In genomic region chr6:36355819-36356218, GRCh38 we compare ENCODE assay signal across 23 cellular contexts. TPM values are rescaled to one million over a fixed set of nuclear protein-coding genes. Genes with fewer than 3 reads are reported as not detected.
DNase-seq lines count a peak whose midpoint lies in the region; ATAC-seq and TF ChIP-seq lines count a peak whose summit lies in the region.
"Had no signal": no experiment of that assay in that cellular context is flagged by ENCODE, and none has a peak within 500 bp of the region (broad histone marks: within the 10 kb centered on the region; RNA-seq: fewer than 3 reads in every experiment).

No MANE protein-coding gene starts in this region.

- intact Hi-C loops in natural killer cell (cut with micrococcal nuclease): no loop called here

- no peak overlapping the region for H3K4me3 ChIP-seq in cardiac fibroblast (replicated peaks in 1 of 2; ENCODE audit: low read depth in 2 of 2, low read length in 2 of 2)
- H3K4me3 ChIP-seq: ascending aorta, SK-N-MC, upper lobe of right lung had no signal

- peaks cover 11% of the 10 kb centered on the region for H3K36me3 Mint-ChIP-seq in natural killer cell treated with Interleukin-12 subunit alpha and Interleukin-12 subunit beta and Interleukin-15 and Interleukin-18, amount 100 ng/mL, for 72 hours
- H3K36me3 Mint-ChIP-seq in natural killer cell: no peaks in the 10 kb centered on the region
- H3K36me3 Mint-ChIP-seq: stimulated activated naive B cell treated with anti-CD40 and anti-IgM and Interleukin-4, amounts not matched to agents 10 μg/mL and 1 μg/mL and 100 μg/mL, for 72 hours had no signal

- no peaks in the 10 kb centered on the region for H3K9me3 Mint-ChIP-seq in natural killer cell treated with Interleukin-12 subunit alpha and Interleukin-12 subunit beta and Interleukin-15 and Interleukin-18, amount 100 ng/mL, for 72 hours
- H3K9me3 Mint-ChIP-seq in natural killer cell: no peaks in the 10 kb centered on the region

- ATAC-seq in natural killer cell treated with Interleukin-12 subunit alpha and Interleukin-12 subunit beta and Interleukin-15 and Interleukin-18, amount 100 ng/mL, for 72 hours: peak; percentile 82 to 83
- ATAC-seq in natural killer cell (no peak), GM21786 (IDR thresholded peaks at IDR 0.05; ENCODE audit: unreplicated experiment) (no peak), omental fat pad (ENCODE audit: low FRiP score) (no peak), GM21515 (IDR thresholded peaks at IDR 0.05; ENCODE audit: unreplicated experiment) (no peak)
- ATAC-seq: foreskin keratinocyte, HepG2, left cardiac atrium, PC-3, upper lobe of right lung had no signal

- no peak for TF ChIP-seq CTCF in natural killer cell (IDR thresholded peaks at IDR 0.05)
- no peak for TF ChIP-seq CTCF in cardiac fibroblast (IDR thresholded peaks at IDR 0.05; ENCODE audit: low read depth, low read length)
- no peak for TF ChIP-seq CTCF in omental fat pad (IDR thresholded peaks at IDR 0.05)

- peaks cover 7 to 8% of the 10 kb centered on the region in 2 donors for H3K27me3 Mint-ChIP-seq in natural killer cell treated with Interleukin-12 subunit alpha and Interleukin-12 subunit beta and Interleukin-15 and Interleukin-18, amount 100 ng/mL, for 72 hours
- peaks cover 9% of the 10 kb centered on the region in 2 donors for H3K27me3 Mint-ChIP-seq in natural killer cell (ENCODE audit: low read depth in 2 of 2)

- peak overlapping the region; percentile 51 to 85 for H3K27ac Mint-ChIP-seq in natural killer cell treated with Interleukin-12 subunit alpha and Interleukin-12 subunit beta and Interleukin-15 and Interleukin-18, amount 100 ng/mL, for 72 hours
- H3K27ac Mint-ChIP-seq in natural killer cell: no peak overlapping the region
- H3K27ac Mint-ChIP-seq: CD8-positive, alpha-beta memory T cell; stimulated activated naive B cell treated with anti-CD40 and anti-IgM and Interleukin-4, amounts not matched to agents 10 μg/mL and 1 μg/mL and 100 μg/mL, for 72 hours had no signal

- peak; percentile 45 for DNase-seq in natural killer cell treated with Interleukin-12 subunit alpha and Interleukin-12 subunit beta and Interleukin-15 and Interleukin-18, amount 100 ng/mL, for 72 hours (ENCODE audit: low spot score)
- DNase-seq in natural killer cell (no peak), NOMO-1 (lab: John Stamatoyannopoulos, UW; ENCODE audit: unreplicated experiment in 2 of 2) (peak; percentile 58 to 87), cardiac fibroblast (ENCODE audit: low read depth in 2 of 2) (peak; percentile 50 to 88), omental fat pad (ENCODE audit: low spot score) (no peak), SW480 (ENCODE audit: low spot score) (no peak)
- DNase-seq: activated naive CD4-positive, alpha-beta T cell treated with Interleukin-2 at 50 U/mL for 16 hours; CD8-positive, alpha-beta memory T cell; DMS79 treated with DMSO at 0.1 percent for 48 hours; foreskin keratinocyte; left cardiac atrium; midbrain; NCI-H2029; NCI-H524 treated with DMSO at 0.1 percent for 48 hours; PC-3; stimulated activated naive B cell treated with anti-CD40 and anti-IgM and Interleukin-4, amounts not matched to agents 10 μg/mL and 1 μg/mL and 100 μg/mL, for 72 hours; upper lobe of right lung had no signal

- H3K4me1 Mint-ChIP-seq in natural killer cell treated with Interleukin-12 subunit alpha and Interleukin-12 subunit beta and Interleukin-15 and Interleukin-18, amount 100 ng/mL, for 72 hours (ENCODE audit: low read depth in 2 of 2): peaks cover 33 to 38% of the 10 kb centered on the region in 2 donors
- peaks cover 0 to 14% of the 10 kb centered on the region in 2 donors for H3K4me1 Mint-ChIP-seq in natural killer cell

- peak overlapping the region; percentile 49 for H3K4me3 Mint-ChIP-seq in natural killer cell treated with Interleukin-12 subunit alpha and Interleukin-12 subunit beta and Interleukin-15 and Interleukin-18, amount 100 ng/mL, for 72 hours
- H3K4me3 Mint-ChIP-seq in natural killer cell: no peak overlapping the region
- H3K4me3 Mint-ChIP-seq: CD8-positive, alpha-beta memory T cell; stimulated activated naive B cell treated with anti-CD40 and anti-IgM and Interleukin-4, amounts not matched to agents 10 μg/mL and 1 μg/mL and 100 μg/mL, for 72 hours had no signal

RNA-seq across cellular contexts. Expression of gene BNIP5, which starts 19.1 kb away (rescaled TPM):
- not detected for total RNA-seq in natural killer cell treated with Interleukin-12 subunit alpha and Interleukin-12 subunit beta and Interleukin-15 and Interleukin-18, amount 100 ng/mL, for 72 hours
- total RNA-seq in natural killer cell (not detected), omental fat pad (not detected)
- total RNA-seq: ascending aorta; CD8-positive, alpha-beta memory T cell; foreskin keratinocyte; H4; HepG2; left cardiac atrium; PC-3; upper lobe of right lung had no signal

RNA-seq across cellular contexts. Expression of gene ETV7, which starts 31.6 kb away (rescaled TPM):
- 10 to 100 TPM in 1 of 2 donors, 1 to 10 TPM in 1; 6.9 to 19.8 TPM for total RNA-seq in natural killer cell treated with Interleukin-12 subunit alpha and Interleukin-12 subunit beta and Interleukin-15 and Interleukin-18, amount 100 ng/mL, for 72 hours
- 1 to 10 TPM in 2 of 3 donors, under 1 TPM in 1; 0.96 to 2.8 (median 1.7) TPM for total RNA-seq in natural killer cell
- total RNA-seq in omental fat pad: 1 to 10 TPM in 3 of 4 donors, under 1 TPM in 1; 0.56 to 5.9 (median 2.8) TPM
- total RNA-seq: ascending aorta, HepG2, PC-3 had no signal

Comparison
In these comparisons a context has a peak if more than half of its experiments do, and no peak if none do; other contexts are left out.
1. ATAC-seq: peak in natural killer cell treated with Interleukin-12 subunit alpha and Interleukin-12 subunit beta and Interleukin-15 and Interleukin-18, amount 100 ng/mL, for 72 hours (2 of 2); none in natural killer cell (0 of 3), GM21786 (single experiment), omental fat pad (single experiment) and GM21515 (single experiment).
2. DNase-seq: peak in natural killer cell treated with Interleukin-12 subunit alpha and Interleukin-12 subunit beta and Interleukin-15 and Interleukin-18, amount 100 ng/mL, for 72 hours (single experiment), NOMO-1 (2 of 2) and cardiac fibroblast (2 of 2); none in natural killer cell (single experiment), omental fat pad (single experiment) and SW480 (single experiment).
3. H3K27ac Mint-ChIP-seq: peak in natural killer cell treated with Interleukin-12 subunit alpha and Interleukin-12 subunit beta and Interleukin-15 and Interleukin-18, amount 100 ng/mL, for 72 hours (2 of 2); none in natural killer cell (0 of 2).